14 cellular contexts compared by ENCODE assay signal in genomic region chr20:2210646-2211556, GRCh38.
A peak's percentile ranks its signal among the peaks of the same experiment; 100 is the strongest.
DNase-seq lines count a peak whose midpoint lies in the region; ATAC-seq, FAIRE-seq and TF ChIP-seq lines count a peak whose summit lies in the region.
"Had no signal": no experiment of that assay in that cellular context is flagged by ENCODE, and none has a peak within 500 bp of the region (broad histone marks: within the 10 kb centered on the region; RNA-seq: fewer than 3 reads in every experiment).

No MANE protein-coding gene starts in this region.

- H3K9ac ChIP-seq in astrocyte (ENCODE audit: low read length), result no peak overlapping the region

- DNase-seq in Right ventricle myocardium inferior (ENCODE audit: missing footprints) (peak; percentile 70), cardiac septum (ENCODE audit: low spot score) (no peak), astrocyte (ENCODE audit: low read depth) (peak; percentile 65), iris pigment epithelial cell (ENCODE audit: low read depth) (peak; percentile 65), urothelium cell line (ENCODE audit: low spot score) (no peak), NCI-H345 (lab: John Stamatoyannopoulos, UW) (no peak)
- no peak for DNase-seq in activated CD8-positive, alpha-beta memory T cell treated with anti-CD3 and anti-CD28 coated beads, Interleukin-2, amount 50 U/mL, for 48 hours
- DNase-seq: activated effector memory CD4-positive, alpha-beta T cell treated with Interleukin-2 at 50 U/mL for 16 hours; C1 segment of cervical spinal cord; naive thymus-derived CD8-positive, alpha-beta T cell; NCI-H1048 had no signal

- no peaks in the 10 kb centered on the region for H3K36me3 Mint-ChIP-seq in astrocyte (ENCODE audit: low read depth, unreplicated experiment)
- H3K36me3 Mint-ChIP-seq: naive thymus-derived CD8-positive, alpha-beta T cell had no signal

- peaks cover 5% of the 10 kb centered on the region for H3K4me1 ChIP-seq in astrocyte (ENCODE audit: insufficient read depth, low read length)

- no peak overlapping the region for H3K27ac Mint-ChIP-seq in astrocyte (ENCODE audit: unreplicated experiment)
- H3K27ac Mint-ChIP-seq: T-helper 2 cell treated with Interferon-gamma antibody and Interleukin-4, amounts not matched to agents 5 μg/mL and 100 μg/mL, for 36 hours had no signal

- H3K4me3 ChIP-seq in astrocyte (ENCODE audit: insufficient read depth, low read depth, low read length), result no peak overlapping the region

- H3K4me3 Mint-ChIP-seq in astrocyte (ENCODE audit: unreplicated experiment), result no peak overlapping the region
- H3K4me3 Mint-ChIP-seq: naive thymus-derived CD8-positive, alpha-beta T cell; T-helper 2 cell treated with Interferon-gamma antibody and Interleukin-4, amounts not matched to agents 5 μg/mL and 100 μg/mL, for 36 hours had no signal

- no peak overlapping the region for H2AFZ ChIP-seq in astrocyte (ENCODE audit: low read depth, low read length)

- H3K36me3 ChIP-seq in astrocyte (ENCODE audit: insufficient read depth, low read length), result no peaks in the 10 kb centered on the region

- no peaks in the 10 kb centered on the region for H3K79me2 ChIP-seq in astrocyte (ENCODE audit: insufficient read depth, low read length)

- intact Hi-C loops in Right ventricle myocardium inferior (cut with DNase I), result no loop called here
- intact Hi-C loops in cardiac septum (cut with DNase I), result no loop called here

- ATAC-seq in Right ventricle myocardium inferior (peak; percentile 88), GM21381 (IDR thresholded peaks at IDR 0.05; ENCODE audit: unreplicated experiment) (no peak)
- ATAC-seq: naive thymus-derived CD8-positive, alpha-beta T cell had no signal

- H3K27me3 Mint-ChIP-seq in astrocyte (ENCODE audit: low read depth, unreplicated experiment), result peaks cover 15% of the 10 kb centered on the region

- no peak overlapping the region for H3K27ac ChIP-seq in astrocyte (ENCODE audit: low read depth, low read length)

- no peaks in the 10 kb centered on the region for H3K9me3 ChIP-seq in astrocyte (ENCODE audit: insufficient read depth, low read depth, low read length)

- no peak for TF ChIP-seq CTCF in astrocyte (IDR thresholded peaks at IDR 0.05; ENCODE audit: insufficient read depth, low read depth, low read length)

- H3K27me3 ChIP-seq in astrocyte (ENCODE audit: insufficient read depth, low read length), result peaks cover 23% of the 10 kb centered on the region

- H3K9me3 Mint-ChIP-seq in astrocyte (ENCODE audit: unreplicated experiment), result peaks cover 2% of the 10 kb centered on the region
- H3K9me3 Mint-ChIP-seq: naive thymus-derived CD8-positive, alpha-beta T cell; T-helper 2 cell treated with Interferon-gamma antibody and Interleukin-4, amounts not matched to agents 5 μg/mL and 100 μg/mL, for 36 hours had no signal

- no peaks in the 10 kb centered on the region for H3K4me1 Mint-ChIP-seq in astrocyte (ENCODE audit: low read depth, unreplicated experiment)

- H3K4me2 ChIP-seq in astrocyte (ENCODE audit: low read length), result no peak overlapping the region

- FAIRE-seq in astrocyte (lab: Jason Lieb, UNC) (peak; percentile 71), urothelium cell line (lab: Jason Lieb, UNC) (peak; percentile 30)
- FAIRE-seq: endometrium had no signal

- H4K20me1 ChIP-seq in astrocyte (ENCODE audit: insufficient read depth, low read length), result no peaks in the 10 kb centered on the region

Comparison
In these comparisons a context has a peak if more than half of its experiments do, and no peak if none do; other contexts are left out.
1. DNase-seq: peak in Right ventricle myocardium inferior (single experiment), astrocyte (single experiment) and iris pigment epithelial cell (single experiment); none in cardiac septum (single experiment), urothelium cell line (single experiment), activated CD8-positive, alpha-beta memory T cell treated with anti-CD3 and anti-CD28 coated beads, Interleukin-2, amount 50 U/mL, for 48 hours (single experiment) and NCI-H345 (single experiment).